ENCODE assay signal across 11 cellular contexts in the genomic region with DNA sequence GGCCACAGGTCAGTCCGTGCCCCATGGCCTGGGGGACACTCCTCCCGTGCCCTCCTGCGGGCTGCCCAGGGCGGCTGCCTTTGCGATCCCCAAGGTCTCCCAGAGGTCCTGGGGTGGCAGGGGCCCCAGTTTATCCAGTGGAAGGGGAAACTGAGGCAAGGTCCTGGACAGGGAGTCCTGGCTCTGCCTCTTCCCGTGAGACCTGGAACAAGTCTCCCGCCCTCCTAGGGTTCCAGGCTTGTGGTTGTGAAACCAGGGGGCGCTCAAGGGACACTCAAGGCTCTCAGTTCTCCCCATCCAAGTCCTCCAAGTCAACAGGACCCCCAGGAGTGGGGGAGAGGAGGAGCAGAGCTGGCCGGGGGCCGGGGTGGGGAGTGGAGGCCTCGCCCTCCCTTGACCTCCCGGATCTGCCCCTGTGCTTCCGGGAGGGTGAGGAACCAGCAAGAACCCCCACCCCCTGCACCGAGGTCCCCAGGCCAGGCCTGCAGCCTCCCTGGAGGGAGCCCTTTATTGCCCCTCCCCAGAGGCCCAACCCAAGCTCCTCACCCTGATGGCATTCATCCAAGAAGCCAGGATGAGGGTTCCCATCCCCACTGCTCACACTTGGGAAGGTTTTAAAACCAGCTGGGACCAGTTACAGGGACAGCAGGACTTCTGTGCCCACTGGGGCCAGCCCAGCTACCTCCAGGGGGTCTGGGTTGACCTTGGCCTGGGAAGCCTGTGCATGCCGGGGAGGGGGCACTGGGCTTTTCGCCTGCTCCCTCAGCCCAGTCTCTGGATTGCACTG. TPM values are rescaled to one million over a fixed set of nuclear protein-coding genes. Genes with fewer than 3 reads are reported as not detected.
DNase-seq lines count a peak whose midpoint lies in the region; ATAC-seq, FAIRE-seq and TF ChIP-seq lines count a peak whose summit lies in the region.
"Had no signal": no experiment of that assay in that cellular context is flagged by ENCODE, and none has a peak within 500 bp of the region (broad histone marks: within the 10 kb centered on the region; RNA-seq: fewer than 3 reads in every experiment).

No MANE protein-coding gene starts in this region.

- CTCF ChIA-PET in activated B cell treated with CpG ODN at 0.5 μM for 24 hours (lab: Charles Lee) (no interaction called here), HepG2 (lab: Yijun Ruan, JAX; ENCODE audit: low intra/inter-chr PET ratio, low total read pairs) (interaction anchor here (1.1 to 1.8 kb wide), 2 partner anchors 33 to 83 kb away, joined by 3 to 7 read pairs; no protein-coding TSS in a partner anchor)

- TF ChIP-seq CTCF in activated B cell treated with CpG ODN at 0.5 μM for 24 hours (IDR thresholded peaks at IDR 0.05) (no peak), HepG2 (CRISPR knock-in tag; IDR thresholded peaks at IDR 0.05) (peak; percentile 78)

- no peak overlapping the region for H3K27ac Mint-ChIP-seq in activated B cell treated with CpG ODN at 0.5 μM for 24 hours

- ATAC-seq in activated B cell treated with CpG ODN at 0.5 μM for 24 hours (ENCODE audit: low read depth) (peak; percentile 14), HepG2 (peak; percentile 63)

- FAIRE-seq in HepG2 (lab: Jason Lieb, UNC) = no peak

- H3K9me3 Mint-ChIP-seq in activated B cell treated with CpG ODN at 0.5 μM for 24 hours = no peaks in the 10 kb centered on the region

- peak; percentile 69 for DNase-seq in DMS53 (lab: John Stamatoyannopoulos, UW)
- DNase-seq in DMS53 treated with DMSO at 0.1 percent for 48 hours (lab: John Stamatoyannopoulos, UW; ENCODE audit: unreplicated experiment) = no peak
- DNase-seq in HuH-7.5 (ENCODE audit: low spot score) = peak; percentile 74
- no peak for DNase-seq in activated B cell treated with CpG ODN at 0.5 μM for 24 hours
- DNase-seq in HepG2 (ENCODE audit: low spot score) = peak; percentile 31
- DNase-seq in A172 (ENCODE audit: low spot score) = no peak
- no peak for DNase-seq in NK-92 (lab: John Stamatoyannopoulos, UW; ENCODE audit: unreplicated experiment)
- DNase-seq in effector CD4-positive, alpha-beta T cell = no peak

- intact Hi-C loops in activated B cell treated with CpG ODN at 0.5 μM for 24 hours (cut with micrococcal nuclease) (no loop called here), HepG2 (cut with micrococcal nuclease; ENCODE audit: unreplicated experiment) (no loop called here)

- POLR2A ChIA-PET in activated B cell treated with CpG ODN at 0.5 μM for 24 hours (lab: Charles Lee) = interaction anchor here (0.7 kb wide), 1 partner anchor 119 kb away, joined by 4 read pairs; no protein-coding TSS in a partner anchor
- POLR2A ChIA-PET in HepG2 (lab: Yijun Ruan, JAX) = no interaction called here

- H4K20me1 ChIP-seq in HepG2 (ENCODE audit: insufficient read depth, low read length) = no peaks in the 10 kb centered on the region

- H3K36me3 ChIP-seq in HepG2 (replicated peaks in 1 of 2; ENCODE audit: control insufficient read depth in 1 of 2, insufficient read depth in 2 of 2, low read length in 2 of 2) = no peaks in the 10 kb centered on the region
- H3K36me3 ChIP-seq: upper lobe of left lung had no signal

- no peaks in the 10 kb centered on the region for H3K9me3 ChIP-seq in HepG2 (ENCODE audit: low read length)
- H3K9me3 ChIP-seq: upper lobe of left lung had no signal

- TF ChIP-seq EP300 in HepG2 (IDR thresholded peaks at IDR 0.05; ENCODE audit: low read depth in 2 of 2, low read length in 2 of 2) (no peak), HepG2 (CRISPR knock-in tag; IDR thresholded peaks at IDR 0.05; ENCODE audit: borderline replicate concordance) (no peak)

- no peak overlapping the region for H3K9ac ChIP-seq in HepG2 (ENCODE audit: insufficient read depth, low read depth, low read length)
- H3K9ac ChIP-seq: parathyroid adenoma had no signal

- H3K4me3 ChIP-seq in HepG2 (replicated peaks in 1 of 3; ENCODE audit: insufficient read depth in 1 of 3, low read depth in 2 of 3, low read length in 3 of 3) = peak overlapping the region in 1 of 3 experiments; percentile 43; a peak in 1 of 6 replicates
- H3K4me3 ChIP-seq: coronary artery, upper lobe of left lung had no signal

- H2AFZ ChIP-seq in HepG2 (ENCODE audit: low read length) = no peak overlapping the region
- H2AFZ ChIP-seq: parathyroid adenoma had no signal

- no peak overlapping the region for H3K4me3 Mint-ChIP-seq in activated B cell treated with CpG ODN at 0.5 μM for 24 hours

- BruUV-seq in HepG2 (replicated peaks; lab: Mats Ljungman, UMichigan) = no TSS peak

- peaks cover 3 to 55% of the 10 kb centered on the region in 2 experiments; a peak in 4 of 5 replicates for H3K27me3 ChIP-seq in HepG2 (ENCODE audit: control insufficient read depth in 1 of 2, insufficient read depth in 2 of 2, low read length in 2 of 2)

- no peak for TF ChIP-seq RAD21 in HepG2 (CRISPR knock-in tag; IDR thresholded peaks at IDR 0.05)

- WGBS in HepG2 (ENCODE audit: low lambda C conversion rate) = no CpG with 5 or more reads among the region's 16 CpGs

- in situ Hi-C loops in HepG2 (cut with HindIII; ENCODE audit: extremely low pct_ligation_motif_present, low pct_unique_long_range_greater_than_20kb) = no loop called here

- no peaks in the 10 kb centered on the region for H3K79me2 ChIP-seq in HepG2 (ENCODE audit: insufficient read depth, low read length)
- H3K79me2 ChIP-seq: parathyroid adenoma had no signal

- H3K4me1 ChIP-seq in HepG2 (ENCODE audit: insufficient read depth, low read length) = peaks cover 13% of the 10 kb centered on the region
- H3K4me1 ChIP-seq: parathyroid adenoma, upper lobe of left lung had no signal

- no peak overlapping the region for H3K27ac ChIP-seq in HepG2 (ENCODE audit: extremely low read length, insufficient read depth, low read length)
- H3K27ac ChIP-seq: coronary artery, parathyroid adenoma, upper lobe of left lung had no signal

- TF ChIP-seq POLR2A in HepG2 (IDR thresholded peaks at IDR 0.05; ENCODE audit: insufficient read depth in 1 of 2, low read depth in 2 of 2, low read length in 2 of 2) = no peak

- no peaks in the 10 kb centered on the region for H3K4me1 Mint-ChIP-seq in activated B cell treated with CpG ODN at 0.5 μM for 24 hours

- H3K4me2 ChIP-seq in HepG2 (ENCODE audit: low read depth, low read length) = peak overlapping the region; percentile 39; the same call in 1 of the 2 replicates

- H3K36me3 Mint-ChIP-seq in activated B cell treated with CpG ODN at 0.5 μM for 24 hours (ENCODE audit: low read depth) = no peaks in the 10 kb centered on the region

- peaks cover 19% of the 10 kb centered on the region for H3K27me3 Mint-ChIP-seq in activated B cell treated with CpG ODN at 0.5 μM for 24 hours

RNA-seq across cellular contexts. Expression of a gene that starts 24.7 kb away (rescaled TPM):
- total RNA-seq in activated B cell treated with CpG ODN at 0.5 μM for 24 hours (23.3 and 23.4 TPM in 2 replicates), HepG2 (2016; rRNA removed; fragmentation: Illumina TruSeq; extraction: Trizol) (12.0 and 13.9 TPM in 2 replicates)
- total RNA-seq in HepG2 (2016; cell fraction: cytosol; rRNA removed; fragmentation: Illumina TruSeq; extraction: Trizol; ENCODE audit: low read depth) = 7.7 and 7.9 TPM in 2 replicates
- total RNA-seq in HepG2 (2016; cell fraction: insoluble cytoplasmic fraction; rRNA removed; fragmentation: Illumina TruSeq; extraction: Trizol) = 9.6 and 13.9 TPM in 2 replicates
- 17.8 and 22.1 TPM in 2 replicates for total RNA-seq in HepG2 (2016; cell fraction: membrane; rRNA removed; fragmentation: Illumina TruSeq; extraction: Trizol)
- 10.1 and 11.0 TPM in 2 replicates for total RNA-seq in HepG2 (2016; cell fraction: nucleus; rRNA removed; fragmentation: Illumina TruSeq; extraction: Trizol)
- polyA plus RNA-seq in HepG2 (2011; rRNA removed) = 5.5 and 7.1 TPM in 2 replicates
- 7.1 and 10.4 TPM in 2 replicates for polyA plus RNA-seq in HepG2 (2011; cell fraction: cytosol; rRNA removed)
- polyA plus RNA-seq in HepG2 (2011; cell fraction: nucleus; rRNA removed) = 9.4 and 12.5 TPM in 2 replicates
- 6.0 and 9.5 TPM in 2 replicates for polyA plus RNA-seq in HepG2 (2012)
- polyA plus RNA-seq in HepG2 (2016; cell fraction: cytosol; fragmentation: Illumina TruSeq; extraction: Trizol; ENCODE audit: low read depth) = 6.4 and 8.1 TPM in 2 replicates
- polyA plus RNA-seq in HepG2 (2016; cell fraction: insoluble cytoplasmic fraction; fragmentation: Illumina TruSeq; extraction: Trizol; ENCODE audit: low read depth) = 14.5 and 15.8 TPM in 2 replicates
- polyA plus RNA-seq in HepG2 (2016; cell fraction: membrane; fragmentation: Illumina TruSeq; extraction: Trizol; ENCODE audit: low read depth) = 14.9 and 17.1 TPM in 2 replicates
- 14.9 and 17.4 TPM in 2 replicates for polyA plus RNA-seq in HepG2 (2016; cell fraction: nucleus; fragmentation: Illumina TruSeq; extraction: Trizol; ENCODE audit: insufficient read depth, low read depth)
- 18.3 and 50.6 TPM in 2 replicates for polyA minus RNA-seq in HepG2 (2011; rRNA and poly(A)+ RNA removed; ENCODE audit: low replicate concordance)
- 7.9 and 8.8 TPM in 2 replicates for polyA minus RNA-seq in HepG2 (2011; cell fraction: cytosol; rRNA and poly(A)+ RNA removed)
- polyA minus RNA-seq in HepG2 (2011; cell fraction: nucleus; rRNA and poly(A)+ RNA removed) = 4.7 and 8.0 TPM in 2 replicates
- 70.4 and 81.1 TPM in 2 replicates for total RNA-seq in A172 (2014; rRNA removed; shearing (Covaris generic))

RNA-seq across cellular contexts. Expression of a gene that starts 48.3 kb away (rescaled TPM):
- total RNA-seq in activated B cell treated with CpG ODN at 0.5 μM for 24 hours = 1.5 and 1.6 TPM in 2 replicates
- total RNA-seq in HepG2 (2016; rRNA removed; fragmentation: Illumina TruSeq; extraction: Trizol) = 10.5 and 12.3 TPM in 2 replicates
- 2.1 and 2.2 TPM in 2 replicates for total RNA-seq in HepG2 (2016; cell fraction: cytosol; rRNA removed; fragmentation: Illumina TruSeq; extraction: Trizol; ENCODE audit: low read depth)
- 9.0 and 12.3 TPM in 2 replicates for total RNA-seq in HepG2 (2016; cell fraction: insoluble cytoplasmic fraction; rRNA removed; fragmentation: Illumina TruSeq; extraction: Trizol)
- 5.3 TPM in 2 replicates for total RNA-seq in HepG2 (2016; cell fraction: membrane; rRNA removed; fragmentation: Illumina TruSeq; extraction: Trizol)
- total RNA-seq in HepG2 (2016; cell fraction: nucleus; rRNA removed; fragmentation: Illumina TruSeq; extraction: Trizol) = 8.0 and 9.6 TPM in 2 replicates
- polyA plus RNA-seq in HepG2 (2011; rRNA removed) = 5.9 and 6.3 TPM in 2 replicates
- polyA plus RNA-seq in HepG2 (2011; cell fraction: cytosol; rRNA removed) = 4.1 and 5.8 TPM in 2 replicates
- polyA plus RNA-seq in HepG2 (2011; cell fraction: nucleus; rRNA removed) = 28.9 and 40.8 TPM in 2 replicates
- 6.2 and 7.1 TPM in 2 replicates for polyA plus RNA-seq in HepG2 (2012)
- polyA plus RNA-seq in HepG2 (2016; cell fraction: cytosol; fragmentation: Illumina TruSeq; extraction: Trizol; ENCODE audit: low read depth) = 0.80 TPM in 2 replicates
- polyA plus RNA-seq in HepG2 (2016; cell fraction: insoluble cytoplasmic fraction; fragmentation: Illumina TruSeq; extraction: Trizol; ENCODE audit: low read depth) = 8.9 and 10.6 TPM in 2 replicates
- 2.4 and 2.5 TPM in 2 replicates for polyA plus RNA-seq in HepG2 (2016; cell fraction: membrane; fragmentation: Illumina TruSeq; extraction: Trizol; ENCODE audit: low read depth)
- polyA plus RNA-seq in HepG2 (2016; cell fraction: nucleus; fragmentation: Illumina TruSeq; extraction: Trizol; ENCODE audit: insufficient read depth, low read depth) = 15.3 and 15.7 TPM in 2 replicates
- polyA minus RNA-seq in HepG2 (2011; rRNA and poly(A)+ RNA removed; ENCODE audit: low replicate concordance) = 14.5 and 16.4 TPM in 2 replicates
- polyA minus RNA-seq in HepG2 (2011; cell fraction: cytosol; rRNA and poly(A)+ RNA removed) = 9.2 and 9.6 TPM in 2 replicates
- polyA minus RNA-seq in HepG2 (2011; cell fraction: nucleus; rRNA and poly(A)+ RNA removed) = 10.6 and 13.4 TPM in 2 replicates
- 34.2 and 41.6 TPM in 2 replicates for total RNA-seq in A172 (2014; rRNA removed; shearing (Covaris generic))

Comparison
In these comparisons a context has a peak if more than half of its experiments do, and no peak if none do; other contexts are left out.
1. DNase-seq: peak in DMS53 (single experiment), HuH-7.5 (single experiment) and HepG2 (single experiment); none in DMS53 treated with DMSO at 0.1 percent for 48 hours (single experiment), activated B cell treated with CpG ODN at 0.5 μM for 24 hours (single experiment), A172 (single experiment), NK-92 (single experiment) and effector CD4-positive, alpha-beta T cell (single experiment).